Comparison of ENCODE assay signal across 8 cellular contexts in genomic region chr2:9142551-9143263, GRCh38.
DNase-seq lines count a peak whose midpoint lies in the region; ATAC-seq and TF ChIP-seq lines count a peak whose summit lies in the region.

No MANE protein-coding gene starts in this region.

- peak overlapping the region; percentile 1 for H3K4me2 ChIP-seq in H9 (ENCODE audit: insufficient read depth, insufficient read length, low read length)

- no peak overlapping the region for H4K8ac ChIP-seq in H9 (replicated peaks; ENCODE audit: insufficient read length, low read depth, low read length)

- no peak overlapping the region for H3K9ac ChIP-seq in H9 (ENCODE audit: extremely low read depth, insufficient read length, low read length)

- no peak overlapping the region for H3K27ac Mint-ChIP-seq in H9

- no peak overlapping the region for H2AFZ ChIP-seq in H9 (ENCODE audit: low read length)

- H3K4me3 ChIP-seq in NB4 (ENCODE audit: low read depth, low read length) = peak overlapping the region; percentile 34

- no peak for TF ChIP-seq POLR2A in NB4 (IDR thresholded peaks at IDR 0.05; ENCODE audit: extremely low read depth, insufficient read length)

- no peaks in the 10 kb centered on the region for H3K79me1 ChIP-seq in H9 (ENCODE audit: insufficient read depth, low read depth, low read length, poor library complexity, severe bottlenecking)

- H3T11ph ChIP-seq in H9 (ENCODE audit: low read length) = no peak overlapping the region

- H3K36me3 Mint-ChIP-seq in H9 (ENCODE audit: insufficient read depth in 1 of 3, low read depth in 3 of 3) = no peaks in the 10 kb centered on the region

- peak; percentile 61 for DNase-seq in GM04503 (ENCODE audit: low read depth)
- DNase-seq in H9 = peak; percentile 93
- peak; percentile 83 for DNase-seq in NB4 (ENCODE audit: low read depth)
- DNase-seq in T1000 (lab: John Stamatoyannopoulos, UW) = peak; percentile 93
- peak; percentile 95 for DNase-seq in astrocyte of the hippocampus (ENCODE audit: low read depth, low spot score)
- peak; percentile 40 to 75 for DNase-seq in hippocampal formation (lab: John Stamatoyannopoulos, UW)
- DNase-seq in retina = peak; percentile 93

- WGBS in H9 (ENCODE audit: extremely low coverage, insufficient read length, low lambda C conversion rate) = no CpG with 5 or more reads among the region's 40 CpGs

- H2BK12ac ChIP-seq in H9 (ENCODE audit: insufficient read length, low read depth, low read length) = no peak overlapping the region

- H3K27me3 Mint-ChIP-seq in H9 (ENCODE audit: low read depth) = peaks cover 75% of the 10 kb centered on the region

- H3K9me3 ChIP-seq in H9 (ENCODE audit: control insufficient read depth, low read depth, low read length) = no peaks in the 10 kb centered on the region

- no peak overlapping the region for H4K5ac ChIP-seq in H9 (ENCODE audit: insufficient read length, low read depth, low read length)

- no peak overlapping the region for H2AK5ac ChIP-seq in H9 (ENCODE audit: insufficient read length, low read length)

- H3K4me1 Mint-ChIP-seq in H9 = peaks cover 18 to 37% of the 10 kb centered on the region in 2 experiments

- H2BK15ac ChIP-seq in H9 (ENCODE audit: low read depth, low read length) = no peak overlapping the region

- H3K79me2 ChIP-seq in H9 (ENCODE audit: insufficient read depth, low read length) = no peaks in the 10 kb centered on the region

- TF ChIP-seq CTCF in H9 (conservative IDR thresholded peaks at IDR 0.05) (peak; percentile 100), NB4 (IDR thresholded peaks at IDR 0.05; ENCODE audit: low read depth, low read length) (peak; percentile 96)

- peaks cover 2% of the 10 kb centered on the region; the same call in 1 of the 2 replicates for H3K27me3 ChIP-seq in H9 (ENCODE audit: insufficient read depth, low read length)

- H3K23ac ChIP-seq in H9 (ENCODE audit: insufficient read length, low read depth, low read length) = no peak overlapping the region

- H3K4me3 Mint-ChIP-seq in H9 = peak overlapping the region; percentile 44 to 57

- no peak overlapping the region for H4K91ac ChIP-seq in H9 (ENCODE audit: insufficient read length, low read depth, low read length)

- no peaks in the 10 kb centered on the region for H4K20me1 ChIP-seq in H9 (ENCODE audit: control insufficient read depth, insufficient read depth, insufficient read length)

- no peak overlapping the region for H3K27ac ChIP-seq in H9 (ENCODE audit: insufficient read length, low read depth, low read length)

- H3K18ac ChIP-seq in H9 (ENCODE audit: insufficient read length, low read depth, low read length) = no peak overlapping the region

- no peak overlapping the region for H3K56ac ChIP-seq in H9 (ENCODE audit: insufficient read length, low read depth, low read length)

- no peak overlapping the region for H2BK120ac ChIP-seq in H9 (ENCODE audit: low read depth, low read length, poor library complexity, severe bottlenecking)

- no peaks in the 10 kb centered on the region for H3K9me3 Mint-ChIP-seq in H9

- no peak overlapping the region for H2BK5ac ChIP-seq in H9 (ENCODE audit: insufficient read length, low read length)

- H3K4me1 ChIP-seq in H9 (ENCODE audit: insufficient read depth, low read length) = no peaks in the 10 kb centered on the region

- no peak overlapping the region for H3K14ac ChIP-seq in H9 (ENCODE audit: insufficient read depth, low read length)

- H2BK20ac ChIP-seq in H9 (ENCODE audit: low read depth, low read length, poor library complexity, severe bottlenecking) = no peak overlapping the region

- no peaks in the 10 kb centered on the region for H3K23me2 ChIP-seq in H9 (ENCODE audit: insufficient read length, low read depth, low read length, poor library complexity, severe bottlenecking)

- no peak overlapping the region for H3K4ac ChIP-seq in H9 (ENCODE audit: low read depth, low read length)

- ATAC-seq in GM18520 (IDR thresholded peaks at IDR 0.05; ENCODE audit: unreplicated experiment) = no peak
